ENCODE assay signal across 8 cellular contexts in the genomic region with DNA sequence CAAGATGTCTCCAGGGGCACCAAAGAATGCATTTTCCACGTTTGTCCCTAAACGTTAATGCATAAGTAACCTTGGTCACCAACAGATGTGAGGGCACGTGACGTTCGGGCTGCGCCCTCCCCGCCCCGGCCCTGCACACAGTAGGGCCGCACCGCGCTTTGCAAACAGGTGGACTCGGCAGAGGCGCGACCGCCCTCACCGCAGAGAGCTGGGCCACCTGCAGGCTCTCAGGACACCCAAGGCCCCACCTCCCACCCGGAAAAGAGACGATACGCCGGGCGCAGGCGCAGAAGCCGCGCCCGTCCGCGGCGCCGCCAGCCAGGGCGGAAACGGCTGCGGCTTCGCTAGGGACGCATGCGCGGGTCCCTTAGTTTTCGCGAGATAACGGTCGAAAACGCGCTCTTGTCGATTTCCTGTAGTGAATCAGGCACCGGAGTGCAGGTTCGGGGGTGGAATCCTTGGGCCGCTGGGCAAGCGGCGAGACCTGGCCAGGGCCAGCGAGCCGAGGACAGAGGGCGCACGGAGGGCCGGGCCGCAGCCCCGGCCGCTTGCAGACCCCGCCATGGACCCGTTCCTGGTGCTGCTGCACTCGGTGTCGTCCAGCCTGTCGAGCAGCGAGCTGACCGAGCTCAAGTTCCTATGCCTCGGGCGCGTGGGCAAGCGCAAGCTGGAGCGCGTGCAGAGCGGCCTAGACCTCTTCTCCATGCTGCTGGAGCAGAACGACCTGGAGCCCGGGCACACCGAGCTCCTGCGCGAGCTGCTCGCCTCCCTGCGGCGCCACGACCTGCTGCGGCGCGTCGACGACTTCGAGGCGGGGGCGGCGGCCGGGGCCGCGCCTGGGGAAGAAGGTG. TPM values are rescaled to one million over a fixed set of nuclear protein-coding genes. Genes with fewer than 3 reads are reported as not detected.
DNase-seq lines count a peak whose midpoint lies in the region; ATAC-seq and TF ChIP-seq lines count a peak whose summit lies in the region.

A gene with protein sequence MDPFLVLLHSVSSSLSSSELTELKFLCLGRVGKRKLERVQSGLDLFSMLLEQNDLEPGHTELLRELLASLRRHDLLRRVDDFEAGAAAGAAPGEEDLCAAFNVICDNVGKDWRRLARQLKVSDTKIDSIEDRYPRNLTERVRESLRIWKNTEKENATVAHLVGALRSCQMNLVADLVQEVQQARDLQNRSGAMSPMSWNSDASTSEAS (plus strand): TSS at position 399 of the 851 bp plus-strand sequence. CDS start 164 bp downstream, at position 563.

- H3K27me3 Mint-ChIP-seq in glutamatergic neuron (ENCODE audit: unreplicated experiment) (peaks cover 8% of the 10 kb centered on the region), osteocyte (ENCODE audit: unreplicated experiment) (peaks cover 9% of the 10 kb centered on the region)

- peaks cover 26 to 35% of the 10 kb centered on the region in 2 donors for H3K36me3 Mint-ChIP-seq in activated naive CD4-positive, alpha-beta T cell treated with anti-CD3 and anti-CD28 coated beads, Interleukin-2, amount 50 U/mL, for 72 hours
- H3K36me3 Mint-ChIP-seq in glutamatergic neuron (ENCODE audit: unreplicated experiment) (peaks cover 3% of the 10 kb centered on the region), osteocyte (ENCODE audit: unreplicated experiment) (peaks cover 11% of the 10 kb centered on the region)

- peak within 1 kb of the TSS; percentile 83 to 85 for H3K27ac ChIP-seq in thoracic aorta

- peak within 1 kb of the TSS; percentile 97 to 100 for H3K27ac Mint-ChIP-seq in activated naive CD4-positive, alpha-beta T cell treated with anti-CD3 and anti-CD28 coated beads, Interleukin-2, amount 50 U/mL, for 72 hours
- peak within 1 kb of the TSS; percentile 93 for H3K27ac Mint-ChIP-seq in glutamatergic neuron (ENCODE audit: unreplicated experiment)
- peak within 1 kb of the TSS; percentile 90 for H3K27ac Mint-ChIP-seq in osteocyte (ENCODE audit: unreplicated experiment)

- peak; percentile 80 for DNase-seq in GF-D8 (lab: John Stamatoyannopoulos, UW)
- peak; percentile 89 for DNase-seq in HCEC 1CT
- peak; percentile 90 for DNase-seq in MV-4-11 (lab: John Stamatoyannopoulos, UW)
- DNase-seq in SKM-1 (lab: John Stamatoyannopoulos, UW; ENCODE audit: unreplicated experiment) = peak; percentile 88
- DNase-seq in activated naive CD4-positive, alpha-beta T cell treated with anti-CD3 and anti-CD28 coated beads, Interleukin-2, amount 50 U/mL, for 72 hours (ENCODE audit: low spot score in 2 of 2) = peak; percentile 88 to 93
- DNase-seq in glutamatergic neuron = peak; percentile 91
- DNase-seq in osteocyte (ENCODE audit: extremely low spot score, unreplicated experiment) = peak; percentile 96
- DNase-seq in thoracic aorta (ENCODE audit: low spot score) = peak; percentile 48

- H3K4me1 ChIP-seq in thoracic aorta (ENCODE audit: control insufficient read depth in 1 of 2, low read depth in 2 of 2) = peaks cover 14 to 24% of the 10 kb centered on the region in 2 donors

- H3K36me3 ChIP-seq in thoracic aorta = peaks cover 11% of the 10 kb centered on the region

- no peaks in the 10 kb centered on the region for H3K9me3 ChIP-seq in thoracic aorta

- H3K27me3 ChIP-seq in thoracic aorta (replicated peaks; ENCODE audit: insufficient read depth) = no peaks in the 10 kb centered on the region

- H3K9me3 Mint-ChIP-seq in activated naive CD4-positive, alpha-beta T cell treated with anti-CD3 and anti-CD28 coated beads, Interleukin-2, amount 50 U/mL, for 72 hours = no peaks in the 10 kb centered on the region
- H3K9me3 Mint-ChIP-seq in glutamatergic neuron (ENCODE audit: unreplicated experiment) (peaks cover 4% of the 10 kb centered on the region), osteocyte (ENCODE audit: unreplicated experiment) (no peaks in the 10 kb centered on the region)

- TF ChIP-seq CTCF in glutamatergic neuron (IDR thresholded peaks at IDR 0.05; ENCODE audit: partially characterized antibody, unreplicated experiment) (no peak), osteocyte (IDR thresholded peaks at IDR 0.05) (no peak), thoracic aorta (IDR thresholded peaks at IDR 0.05) (no peak)

- peak within 1 kb of the TSS; percentile 93 for H3K4me3 Mint-ChIP-seq in glutamatergic neuron (ENCODE audit: unreplicated experiment)
- peak within 1 kb of the TSS; percentile 88 for H3K4me3 Mint-ChIP-seq in osteocyte (ENCODE audit: unreplicated experiment)

- peak; percentile 72 to 77 for ATAC-seq in activated naive CD4-positive, alpha-beta T cell treated with anti-CD3 and anti-CD28 coated beads, Interleukin-2, amount 50 U/mL, for 72 hours
- peak; percentile 36 for ATAC-seq in thoracic aorta (ENCODE audit: insufficient number of reproducible peaks, low FRiP score, low read depth)

- H3K4me1 Mint-ChIP-seq in glutamatergic neuron (ENCODE audit: low read depth, unreplicated experiment) (peaks cover 5% of the 10 kb centered on the region), osteocyte (ENCODE audit: unreplicated experiment) (peaks cover 23% of the 10 kb centered on the region)

- peak within 1 kb of the TSS; percentile 87 for H3K4me3 ChIP-seq in thoracic aorta

RNA-seq across cellular contexts. Expression of the gene that starts here (rescaled TPM):
- 10 to 100 TPM; 22.7 to 34.4 TPM for total RNA-seq in activated naive CD4-positive, alpha-beta T cell treated with anti-CD3 and anti-CD28 coated beads, Interleukin-2, amount 50 U/mL, for 72 hours
- total RNA-seq in glutamatergic neuron (ENCODE audit: unreplicated experiment) = 23.1 TPM
- 19.3 and 19.5 TPM in 2 replicates for total RNA-seq in osteocyte
- total RNA-seq in thoracic aorta = 10 to 100 TPM; 19.5 to 23.2 TPM

Comparison
In these comparisons a context has a peak if more than half of its experiments do, and no peak if none do; other contexts are left out.
1. Peak in every context shown above with its lines: DNase-seq, ATAC-seq, H3K4me3 ChIP-seq and H3K27ac ChIP-seq.